19 cellular contexts compared by ENCODE assay signal in genomic region chr20:35766843-35767242, GRCh38. TPM values are rescaled to one million over a fixed set of nuclear protein-coding genes. Genes with fewer than 3 reads are reported as not detected.
DNase-seq lines count a peak whose midpoint lies in the region; ATAC-seq and TF ChIP-seq lines count a peak whose summit lies in the region.
"Had no signal": no experiment of that assay in that cellular context is flagged by ENCODE, and none has a peak within 500 bp of the region (broad histone marks: within the 10 kb centered on the region; RNA-seq: fewer than 3 reads in every experiment).

No MANE protein-coding gene starts in this region.

- DNase-seq in CD4-positive, CD25-positive, alpha-beta regulatory T cell = no peak
- DNase-seq in DND-41 (no peak), natural killer cell (no peak), RKO (ENCODE audit: low spot score) (no peak), ecto neural progenitor cell (ENCODE audit: low spot score) (no peak)
- no peak for DNase-seq in activated naive CD8-positive, alpha-beta T cell treated with anti-CD3 and anti-CD28 coated beads, Interleukin-2, amount 10 ng/mL, durations not matched to agents 7 days and 5 days
- DNase-seq in effector CD8-positive, alpha-beta T cell (lab: John Stamatoyannopoulos, UW) = no peak
- DNase-seq: activated CD4-positive, alpha-beta T cell treated with anti-CD3 and anti-CD28 coated beads, Interleukin-2, amount 50 U/mL, for 1 hour; dermis blood vessel endothelial cell; hypothalamus; kidney glomerular epithelial cell; MV-4-11; NCI-H2029 treated with DMSO at 0.1 percent for 48 hours; pancreas; Right ventricle myocardium superior; stimulated activated CD4-positive, alpha-beta T cell treated with anti-CD3 and anti-CD28 coated beads, Interleukin-4, amount 100 ng/mL, for 24 hours had no signal

- no peak overlapping the region for H3K4me2 ChIP-seq in DND-41 (ENCODE audit: insufficient read depth, low read length)

- ATAC-seq in CD4-positive, CD25-positive, alpha-beta regulatory T cell (ENCODE audit: low read depth in 2 of 2) = no peak
- no peak for ATAC-seq in DND-41 (ENCODE audit: insufficient read depth, low read depth)
- no peak for ATAC-seq in activated naive CD8-positive, alpha-beta T cell treated with anti-CD3 and anti-CD28 coated beads, Interleukin-2, amount 10 ng/mL, durations not matched to agents 7 days and 5 days (ENCODE audit: low read depth)
- no peak for ATAC-seq in natural killer cell
- ATAC-seq: mucosa of descending colon, pancreas had no signal

- no peaks in the 10 kb centered on the region for H4K20me1 ChIP-seq in DND-41 (ENCODE audit: insufficient read depth, low read length)

- H3K4me3 ChIP-seq in CD4-positive, CD25-positive, alpha-beta regulatory T cell (ENCODE audit: low read depth, low read length) = no peak overlapping the region
- H3K4me3 ChIP-seq in DND-41 (ENCODE audit: low read depth in 1 of 2, low read length in 2 of 2) = no peak overlapping the region
- H3K4me3 ChIP-seq: mucosa of descending colon, pancreas, tibial nerve had no signal

- no peaks in the 10 kb centered on the region for H3K27me3 Mint-ChIP-seq in CD4-positive, CD25-positive, alpha-beta regulatory T cell
- H3K27me3 Mint-ChIP-seq in activated naive CD8-positive, alpha-beta T cell treated with anti-CD3 and anti-CD28 coated beads, Interleukin-2, amount 10 ng/mL, durations not matched to agents 7 days and 5 days = no peaks in the 10 kb centered on the region
- no peaks in the 10 kb centered on the region for H3K27me3 Mint-ChIP-seq in natural killer cell (ENCODE audit: low read depth in 2 of 2)

- peaks cover 6% of the 10 kb centered on the region; the same call in 1 of the 2 replicates for H3K79me2 ChIP-seq in DND-41 (ENCODE audit: insufficient read depth, low read length)

- H3K36me3 Mint-ChIP-seq in CD4-positive, CD25-positive, alpha-beta regulatory T cell = peaks cover 4% of the 10 kb centered on the region
- H3K36me3 Mint-ChIP-seq in activated naive CD8-positive, alpha-beta T cell treated with anti-CD3 and anti-CD28 coated beads, Interleukin-2, amount 10 ng/mL, durations not matched to agents 7 days and 5 days = peaks cover 5% of the 10 kb centered on the region
- H3K36me3 Mint-ChIP-seq in natural killer cell = no peaks in the 10 kb centered on the region

- 0 out of 2 replicates have a peak overlapping the region, but pooled peaks have one; percentile 18 for H2AFZ ChIP-seq in DND-41 (ENCODE audit: low read depth, low read length)

- intact Hi-C loops in natural killer cell (cut with micrococcal nuclease) = no loop called here

- no peaks in the 10 kb centered on the region for H3K9me3 Mint-ChIP-seq in CD4-positive, CD25-positive, alpha-beta regulatory T cell
- peaks cover 3% of the 10 kb centered on the region for H3K9me3 Mint-ChIP-seq in activated naive CD8-positive, alpha-beta T cell treated with anti-CD3 and anti-CD28 coated beads, Interleukin-2, amount 10 ng/mL, durations not matched to agents 7 days and 5 days
- H3K9me3 Mint-ChIP-seq in natural killer cell = no peaks in the 10 kb centered on the region

- peaks cover 57% of the 10 kb centered on the region for H3K4me1 ChIP-seq in CD4-positive, CD25-positive, alpha-beta regulatory T cell (ENCODE audit: control insufficient read depth, insufficient read depth, low read length, poor library complexity, severe bottlenecking)
- peaks cover 47% of the 10 kb centered on the region for H3K4me1 ChIP-seq in DND-41 (ENCODE audit: insufficient read depth, low read length)

- no peak overlapping the region for H3K9ac ChIP-seq in DND-41 (ENCODE audit: low read depth, low read length)

- no peak for TF ChIP-seq CTCF in DND-41 (IDR thresholded peaks at IDR 0.05; ENCODE audit: borderline replicate concordance, extremely low read depth, low read length, poor library complexity, severe bottlenecking)
- no peak for TF ChIP-seq CTCF in natural killer cell (IDR thresholded peaks at IDR 0.05)

- POLR2A ChIA-PET in activated naive CD8-positive, alpha-beta T cell treated with anti-CD3 and anti-CD28 coated beads, Interleukin-2, amount 10 ng/mL, durations not matched to agents 7 days and 5 days (lab: Charles Lee) = interaction anchor here (11.9 kb wide), 1 partner anchor 25 kb away, joined by 437 read pairs; the partner anchor contains the start of gene RBM39

- H3K36me3 ChIP-seq in CD4-positive, CD25-positive, alpha-beta regulatory T cell (ENCODE audit: control insufficient read depth, insufficient read depth, low read length) = no peaks in the 10 kb centered on the region
- no peaks in the 10 kb centered on the region for H3K36me3 ChIP-seq in DND-41 (ENCODE audit: insufficient read depth, low read length)
- H3K36me3 ChIP-seq: pancreas, tibial nerve had no signal

- H3K27ac ChIP-seq in CD4-positive, CD25-positive, alpha-beta regulatory T cell (ENCODE audit: insufficient read depth, low read length, poor library complexity, severe bottlenecking) = peak overlapping the region; percentile 95
- H3K27ac ChIP-seq in DND-41 (ENCODE audit: low read length) = 0 out of 2 replicates have a peak overlapping the region, but pooled peaks have one; percentile 0
- H3K27ac ChIP-seq: C4-2B had no signal

- H3K4me3 Mint-ChIP-seq in CD4-positive, CD25-positive, alpha-beta regulatory T cell = peak overlapping the region in 3 of 4 donors; percentile 19 to 92 (median 65)
- no peak overlapping the region for H3K4me3 Mint-ChIP-seq in activated naive CD8-positive, alpha-beta T cell treated with anti-CD3 and anti-CD28 coated beads, Interleukin-2, amount 10 ng/mL, durations not matched to agents 7 days and 5 days
- H3K4me3 Mint-ChIP-seq in natural killer cell = peak overlapping the region; percentile 35

- H3K4me1 Mint-ChIP-seq in CD4-positive, CD25-positive, alpha-beta regulatory T cell = peaks cover 15 to 66% (median 34%) of the 10 kb centered on the region in 4 donors
- peaks cover 30% of the 10 kb centered on the region for H3K4me1 Mint-ChIP-seq in activated naive CD8-positive, alpha-beta T cell treated with anti-CD3 and anti-CD28 coated beads, Interleukin-2, amount 10 ng/mL, durations not matched to agents 7 days and 5 days
- peaks cover 33 to 44% of the 10 kb centered on the region in 2 donors for H3K4me1 Mint-ChIP-seq in natural killer cell

- no peaks in the 10 kb centered on the region for H3K9me3 ChIP-seq in CD4-positive, CD25-positive, alpha-beta regulatory T cell (ENCODE audit: control insufficient read depth in 2 of 2, low read length in 2 of 2)
- H3K9me3 ChIP-seq in DND-41 (ENCODE audit: insufficient read depth, low read length, severe bottlenecking) = no peaks in the 10 kb centered on the region
- H3K9me3 ChIP-seq: mucosa of descending colon, pancreas, tibial nerve had no signal

- H3K27me3 ChIP-seq in CD4-positive, CD25-positive, alpha-beta regulatory T cell (ENCODE audit: control insufficient read depth, insufficient read depth, low read length) = no peaks in the 10 kb centered on the region
- H3K27me3 ChIP-seq in DND-41 (ENCODE audit: insufficient read depth, low read length, poor library complexity) = no peaks in the 10 kb centered on the region
- H3K27me3 ChIP-seq: pancreas, tibial nerve had no signal

- peak overlapping the region; percentile 99 to 100 (median 100) for H3K27ac Mint-ChIP-seq in CD4-positive, CD25-positive, alpha-beta regulatory T cell
- H3K27ac Mint-ChIP-seq in activated naive CD8-positive, alpha-beta T cell treated with anti-CD3 and anti-CD28 coated beads, Interleukin-2, amount 10 ng/mL, durations not matched to agents 7 days and 5 days = peak overlapping the region; percentile 64
- H3K27ac Mint-ChIP-seq in natural killer cell = peak overlapping the region; percentile 98 to 100

RNA-seq across cellular contexts. Expression of gene PHF20, which starts 5.0 kb away (rescaled TPM):
- total RNA-seq in CD4-positive, CD25-positive, alpha-beta regulatory T cell = 159 TPM
- 100 to 1,000 TPM in 2 of 4 donors, 10 to 100 TPM in 2; 87.3 to 126 (median 100) TPM for polyA plus RNA-seq in CD4-positive, CD25-positive, alpha-beta regulatory T cell
- total RNA-seq in activated naive CD8-positive, alpha-beta T cell treated with anti-CD3 and anti-CD28 coated beads, Interleukin-2, amount 10 ng/mL, durations not matched to agents 7 days and 5 days = 10 to 100 TPM; 61.9 to 69.4 TPM
- 100 to 1,000 TPM; 151 to 165 (median 161) TPM for total RNA-seq in natural killer cell

RNA-seq across cellular contexts. Expression of gene RBM39, which starts 24.8 kb away (rescaled TPM):
- total RNA-seq in CD4-positive, CD25-positive, alpha-beta regulatory T cell = 1,180 TPM
- 100 to 1,000 TPM; 112 to 144 (median 117) TPM for polyA plus RNA-seq in CD4-positive, CD25-positive, alpha-beta regulatory T cell
- total RNA-seq in activated naive CD8-positive, alpha-beta T cell treated with anti-CD3 and anti-CD28 coated beads, Interleukin-2, amount 10 ng/mL, durations not matched to agents 7 days and 5 days = 100 to 1,000 TPM; 478 to 499 TPM
- total RNA-seq in natural killer cell = 1,000 to 10,000 TPM; 1,431 to 1,555 (median 1,445) TPM
